Comparison of ENCODE assay signal across 9 cellular contexts in the genomic region with DNA sequence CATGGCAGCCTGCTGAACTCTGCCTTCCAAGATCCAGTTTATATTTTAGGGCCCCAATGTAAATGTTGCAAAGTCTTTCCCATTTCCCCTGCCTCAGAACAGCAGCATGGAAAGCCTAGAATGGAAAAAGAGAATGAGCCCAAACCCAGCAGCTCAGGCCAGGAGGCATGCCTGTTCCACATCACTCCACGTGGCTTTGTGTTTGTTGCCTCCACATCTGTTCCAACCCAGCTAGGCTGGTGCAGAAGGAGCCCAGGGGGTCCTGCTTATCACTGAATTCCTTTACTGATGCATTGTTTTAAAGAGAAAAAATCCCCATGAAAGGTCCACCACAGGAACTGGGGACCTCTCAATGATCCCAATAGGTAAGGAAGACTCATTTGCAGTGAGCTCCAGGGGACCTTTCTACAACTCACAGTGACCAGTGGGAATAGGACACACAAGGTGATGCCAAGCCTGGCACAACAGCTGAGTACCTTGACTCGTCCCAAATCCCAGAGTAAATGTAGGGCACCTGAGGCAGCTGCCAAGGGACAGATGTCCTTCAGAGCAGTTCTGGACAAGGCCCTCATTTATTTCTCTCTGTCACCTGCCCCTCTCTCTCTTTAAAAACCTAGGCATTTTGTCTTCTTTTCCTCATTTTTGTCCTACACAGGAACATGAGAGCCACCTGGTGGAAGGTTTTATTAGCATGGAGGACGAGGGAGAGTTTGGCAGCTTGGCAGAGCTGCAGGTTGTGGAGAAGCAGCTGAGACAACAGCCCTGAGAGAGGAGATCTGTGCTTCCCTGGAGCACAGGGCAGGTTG. TPM values are rescaled to one million over a fixed set of nuclear protein-coding genes. Genes with fewer than 3 reads are reported as not detected.
DNase-seq lines count a peak whose midpoint lies in the region; ATAC-seq, FAIRE-seq and TF ChIP-seq lines count a peak whose summit lies in the region.
"Had no signal": no experiment of that assay in that cellular context is flagged by ENCODE, and none has a peak within 500 bp of the region (broad histone marks: within the 10 kb centered on the region; RNA-seq: fewer than 3 reads in every experiment).

No MANE protein-coding gene starts in this region.

- no peaks in the 10 kb centered on the region for H3K36me3 ChIP-seq in CD4-positive, alpha-beta memory T cell (ENCODE audit: insufficient read depth, low read length)
- no peaks in the 10 kb centered on the region for H3K36me3 ChIP-seq in CD8-positive, alpha-beta T cell (ENCODE audit: insufficient read depth, low read length)

- ATAC-seq in CD8-positive, alpha-beta T cell: no peak
- ATAC-seq in GM21526 (IDR thresholded peaks at IDR 0.05; ENCODE audit: low FRiP score, unreplicated experiment): no peak
- ATAC-seq in GM18502 (IDR thresholded peaks at IDR 0.05; ENCODE audit: poor library complexity, unreplicated experiment): no peak

- H3K4me3 ChIP-seq in CD4-positive, alpha-beta memory T cell (ENCODE audit: low read length in 2 of 2): no peak overlapping the region
- no peak overlapping the region for H3K4me3 ChIP-seq in CD8-positive, alpha-beta T cell (ENCODE audit: low read depth, low read length)

- H3K36me3 Mint-ChIP-seq in CD4-positive, alpha-beta memory T cell: peaks cover 0 to 7% of the 10 kb centered on the region in 2 donors
- peaks cover 3% of the 10 kb centered on the region for H3K36me3 Mint-ChIP-seq in type B pancreatic cell
- no peaks in the 10 kb centered on the region for H3K36me3 Mint-ChIP-seq in CD8-positive, alpha-beta T cell

- peaks cover 0 to 33% (median 16%) of the 10 kb centered on the region in 8 donors for H3K9me3 Mint-ChIP-seq in CD4-positive, alpha-beta memory T cell
- peaks cover 24% of the 10 kb centered on the region for H3K9me3 Mint-ChIP-seq in type B pancreatic cell
- H3K9me3 Mint-ChIP-seq in CD8-positive, alpha-beta T cell: peaks cover 16% of the 10 kb centered on the region

- intact Hi-C loops in CD4-positive, alpha-beta memory T cell (cut with micrococcal nuclease): loop anchor here (1.0 to 2.0 kb wide), 2 partner anchors 33 to 455 kb away; no protein-coding TSS in a partner anchor
- intact Hi-C loops in CD8-positive, alpha-beta T cell (cut with DNase I, micrococcal nuclease): loop anchor here (1.0 kb wide), 1 partner anchor 41 kb away; no protein-coding TSS in a partner anchor

- H3K4me1 Mint-ChIP-seq in CD4-positive, alpha-beta memory T cell: peaks cover 0 to 2% (median 0%) of the 10 kb centered on the region in 4 donors
- H3K4me1 Mint-ChIP-seq in type B pancreatic cell (ENCODE audit: unreplicated experiment): no peaks in the 10 kb centered on the region
- H3K4me1 Mint-ChIP-seq in CD8-positive, alpha-beta T cell (ENCODE audit: low read depth): no peaks in the 10 kb centered on the region

- H3K27ac ChIP-seq in CD4-positive, alpha-beta memory T cell (ENCODE audit: low read depth, low read length): no peak overlapping the region
- H3K27ac ChIP-seq in CD8-positive, alpha-beta T cell (ENCODE audit: low read depth, low read length): no peak overlapping the region

- no peak for TF ChIP-seq POLR2A in GM12892 (IDR thresholded peaks at IDR 0.05; ENCODE audit: low read depth, low read length)

- POLR2A ChIA-PET in CD4-positive, alpha-beta memory T cell (lab: Charles Lee; ENCODE audit: partially characterized antibody): no interaction called here
- POLR2A ChIA-PET in CD8-positive, alpha-beta T cell (lab: Charles Lee): interaction anchor here (0.5 kb wide), 2 partner anchors 17 to 990 kb away, joined by 3 to 6 read pairs; no protein-coding TSS in a partner anchor

- H3K27me3 ChIP-seq in CD4-positive, alpha-beta memory T cell (ENCODE audit: insufficient read depth, low read length): no peaks in the 10 kb centered on the region
- no peaks in the 10 kb centered on the region for H3K27me3 ChIP-seq in CD8-positive, alpha-beta T cell (ENCODE audit: insufficient read depth, low read length)

- no peak overlapping the region for H3K4me3 Mint-ChIP-seq in CD4-positive, alpha-beta memory T cell
- no peak overlapping the region for H3K4me3 Mint-ChIP-seq in type B pancreatic cell
- H3K4me3 Mint-ChIP-seq in CD8-positive, alpha-beta T cell: no peak overlapping the region

- CTCF ChIA-PET in CD4-positive, alpha-beta memory T cell (lab: Charles Lee; ENCODE audit: partially characterized antibody): interaction anchor here (0.6 to 2.2 kb wide), 8 partner anchors 27 to 455 kb away, joined by 3 to 18 read pairs (median 5); partner anchors contain the start of gene ADAMTS17
- CTCF ChIA-PET in CD8-positive, alpha-beta T cell (lab: Charles Lee): interaction anchor here (0.5 to 2.7 kb wide), 7 partner anchors 34 to 1497 kb away, joined by 3 to 33 read pairs (median 5); partner anchors contain the start of gene ADAMTS17

- peak; percentile 53 for TF ChIP-seq CTCF in type B pancreatic cell (conservative IDR thresholded peaks at IDR 0.05)
- TF ChIP-seq CTCF in CD8-positive, alpha-beta T cell (IDR thresholded peaks at IDR 0.05): no peak

- FAIRE-seq in GM12892 (lab: Jason Lieb, UNC): no peak
- FAIRE-seq: endometrium had no signal

- peak overlapping the region in 1 of 7 donors; percentile 61 for H3K27ac Mint-ChIP-seq in CD4-positive, alpha-beta memory T cell
- no peak overlapping the region for H3K27ac Mint-ChIP-seq in type B pancreatic cell
- no peak overlapping the region for H3K27ac Mint-ChIP-seq in CD8-positive, alpha-beta T cell

- no peaks in the 10 kb centered on the region for H3K4me1 ChIP-seq in CD4-positive, alpha-beta memory T cell (ENCODE audit: insufficient read depth, low read length)
- H3K4me1 ChIP-seq in CD8-positive, alpha-beta T cell (ENCODE audit: insufficient read depth, low read length): no peaks in the 10 kb centered on the region

- DNase-seq in CD4-positive, alpha-beta memory T cell: peak in 4 of 5 donors; percentile 26 to 39 (median 31)
- DNase-seq in GM12892 (ENCODE audit: insufficient read length) (peak; percentile 13), SHP77 treated with DMSO at 0.1 percent for 48 hours (lab: John Stamatoyannopoulos, UW) (peak; percentile 60), iPS-NIHi7 (ENCODE audit: extremely low spot score) (peak; percentile 55), type B pancreatic cell (ENCODE audit: extremely low spot score, unreplicated experiment) (no peak)
- DNase-seq in CD8-positive, alpha-beta T cell: no peak

- H3K27me3 Mint-ChIP-seq in CD4-positive, alpha-beta memory T cell: peaks cover 1 to 11% of the 10 kb centered on the region in 2 donors
- peaks cover 3% of the 10 kb centered on the region for H3K27me3 Mint-ChIP-seq in type B pancreatic cell
- peaks cover 8% of the 10 kb centered on the region for H3K27me3 Mint-ChIP-seq in CD8-positive, alpha-beta T cell (ENCODE audit: low read depth)

- H3K9me3 ChIP-seq in CD4-positive, alpha-beta memory T cell (ENCODE audit: control insufficient read depth in 1 of 2, low read length in 2 of 2): no peaks in the 10 kb centered on the region
- peaks cover 3% of the 10 kb centered on the region for H3K9me3 ChIP-seq in CD8-positive, alpha-beta T cell (ENCODE audit: low read length)

RNA-seq across cellular contexts. Expression of gene ADAMTS17, which starts 41.7 kb away (rescaled TPM):
- total RNA-seq in CD4-positive, alpha-beta memory T cell: 1 to 10 TPM; 4.7 to 6.2 TPM
- 1 to 10 TPM; 2.1 to 4.8 TPM for polyA plus RNA-seq in CD4-positive, alpha-beta memory T cell
- polyA plus RNA-seq in GM12892 (2012; ENCODE audit: missing spikeins): 0.34 TPM
- total RNA-seq in type B pancreatic cell (ENCODE audit: low replicate concordance): 18.3 and 23.1 TPM in 2 replicates
- total RNA-seq in CD8-positive, alpha-beta T cell: 10 to 100 TPM; 15.3 to 18.0 TPM

Comparison
In these comparisons a context has a peak if more than half of its experiments do, and no peak if none do; other contexts are left out.
1. DNase-seq: peak in CD4-positive, alpha-beta memory T cell (4 of 5), GM12892 (single experiment), SHP77 treated with DMSO at 0.1 percent for 48 hours (single experiment) and iPS-NIHi7 (single experiment); none in type B pancreatic cell (single experiment) and CD8-positive, alpha-beta T cell (0 of 7).